ENCODE assay signal across 18 cellular contexts in the genomic region with DNA sequence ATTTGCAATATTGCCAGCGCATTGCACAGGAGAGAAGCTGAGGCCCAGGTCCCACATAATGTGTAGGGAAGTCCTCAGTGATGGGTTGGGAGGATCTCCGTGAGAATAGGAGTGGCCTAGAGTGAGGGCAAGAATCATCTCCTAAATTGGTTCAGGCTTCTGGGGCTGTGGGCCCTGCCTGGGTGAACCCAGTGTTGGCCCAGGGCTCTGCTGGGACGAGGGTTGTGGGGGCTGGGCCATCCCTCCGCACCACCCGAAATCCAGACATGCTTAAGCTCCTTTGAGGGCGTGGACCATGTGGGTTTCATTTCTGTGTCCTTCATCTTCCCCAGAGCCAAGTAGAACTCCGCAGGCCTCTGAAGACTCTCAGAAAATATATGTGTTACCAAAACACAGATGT. TPM values are rescaled to one million over a fixed set of nuclear protein-coding genes. Genes with fewer than 3 reads are reported as not detected.
DNase-seq lines count a peak whose midpoint lies in the region; ATAC-seq, FAIRE-seq and TF ChIP-seq lines count a peak whose summit lies in the region.
"Had no signal": no experiment of that assay in that cellular context is flagged by ENCODE, and none has a peak within 500 bp of the region (broad histone marks: within the 10 kb centered on the region; RNA-seq: fewer than 3 reads in every experiment).

No MANE protein-coding gene starts in this region.

- peaks cover 3% of the 10 kb centered on the region for H3K36me3 ChIP-seq in GM23248 (ENCODE audit: low read depth)
- H3K36me3 ChIP-seq in keratinocyte (ENCODE audit: control insufficient read depth in 2 of 2, extremely low read depth in 1 of 2, insufficient read depth in 2 of 2, low read length in 2 of 2): peaks cover 39 to 47% of the 10 kb centered on the region in 2 experiments
- H3K36me3 ChIP-seq in stomach smooth muscle (ENCODE audit: control insufficient read depth in 2 of 2, insufficient read depth in 2 of 2, low read length in 2 of 2): peaks cover 12 to 17% of the 10 kb centered on the region in 2 donors
- H3K36me3 ChIP-seq: gastrocnemius medialis had no signal

- WGBS in GM23248 (ENCODE audit: low coverage in 1 of 2, low lambda C conversion rate in 2 of 2, missing lambda C conversion rate in 2 of 2), 2 experiments: 33 to 47% methylated on average over 7 of the region's 7 CpGs

- H3K9ac ChIP-seq in GM23248 (peak overlapping the region; percentile 20; the same call in 1 of the 2 replicates), keratinocyte (ENCODE audit: control insufficient read depth, extremely low read depth, insufficient read depth, low read length) (peak overlapping the region; percentile 45), stomach smooth muscle (ENCODE audit: low read length in 2 of 2) (peak overlapping the region; percentile 72 to 76)

- H3K4me2 ChIP-seq in GM23248 (ENCODE audit: unreplicated experiment): peak overlapping the region; percentile 35
- H3K4me2 ChIP-seq in keratinocyte (ENCODE audit: control insufficient read depth, extremely low read depth, insufficient read depth, low read depth, low read length): peak overlapping the region; percentile 70

- H3K4me1 Mint-ChIP-seq in brain: peaks cover 57% of the 10 kb centered on the region
- peaks cover 46% of the 10 kb centered on the region for H3K4me1 Mint-ChIP-seq in activated CD8-positive, alpha-beta T cell treated with anti-CD3 and anti-CD28 coated beads, Interleukin-2, amount 10 ng/mL, durations not matched to agents 7 days and 5 days (ENCODE audit: low read depth)

- in situ Hi-C loops in GM23248 (cut with MboI): no loop called here

- H3K9me1 ChIP-seq in keratinocyte (ENCODE audit: control insufficient read depth, extremely low read depth, insufficient read depth, low read length): peaks cover 3% of the 10 kb centered on the region

- H2AFZ ChIP-seq in GM23248 (no peak overlapping the region), keratinocyte (ENCODE audit: control insufficient read depth, low read length) (no peak overlapping the region)

- H4K20me1 ChIP-seq in GM23248 (ENCODE audit: insufficient read depth) (peaks cover 7% of the 10 kb centered on the region; the same call in 1 of the 2 replicates), keratinocyte (ENCODE audit: control insufficient read depth, extremely low read depth, insufficient read depth, low read length) (peaks cover 18% of the 10 kb centered on the region)

- ATAC-seq in activated CD8-positive, alpha-beta T cell treated with anti-CD3 and anti-CD28 coated beads, Interleukin-2, amount 10 ng/mL, durations not matched to agents 7 days and 5 days: no peak
- ATAC-seq: activated T-helper 17 cell treated with anti-CD3 and anti-CD28 coated beads, Interleukin-2, amount 50 U/mL, for 72 hours; gastrocnemius medialis had no signal

- peak; percentile 13 for FAIRE-seq in keratinocyte (lab: Jason Lieb, UNC)
- FAIRE-seq: RCC 7860 had no signal

- no peaks in the 10 kb centered on the region for H3K9me2 ChIP-seq in GM23248 (ENCODE audit: insufficient read depth)

- peaks cover 9% of the 10 kb centered on the region for H3F3A ChIP-seq in GM23248 (ENCODE audit: insufficient read depth)

- H3K9me3 ChIP-seq in GM23248 (ENCODE audit: low read depth): no peaks in the 10 kb centered on the region
- H3K9me3 ChIP-seq in keratinocyte (ENCODE audit: control insufficient read depth, low read depth, low read length): no peaks in the 10 kb centered on the region
- no peaks in the 10 kb centered on the region for H3K9me3 ChIP-seq in stomach smooth muscle (ENCODE audit: control insufficient read depth in 2 of 2, low read length in 2 of 2)
- H3K9me3 ChIP-seq: gastrocnemius medialis had no signal

- DNase-seq in GM23248 (peak; percentile 37), keratinocyte (ENCODE audit: low read depth, low spot score) (no peak), SIG-M5 (lab: John Stamatoyannopoulos, UW) (no peak), amniotic stem cell (lab: John Stamatoyannopoulos, UW) (no peak), cerebellar cortex (ENCODE audit: low spot score) (no peak)
- DNase-seq in activated CD8-positive, alpha-beta T cell treated with anti-CD3 and anti-CD28 coated beads, Interleukin-2, amount 10 ng/mL, durations not matched to agents 7 days and 5 days: no peak
- DNase-seq: activated CD4-positive, alpha-beta T cell treated with anti-CD3 and anti-CD28 coated beads, Interleukin-2, amount 50 U/mL, for 4 hours; aorta; CD4-positive, CD25-positive, alpha-beta regulatory T cell; gastrocnemius medialis; MV-4-11; NCI-H2081; NCI-H69 had no signal

- H3K36me3 Mint-ChIP-seq in brain: peaks cover 19% of the 10 kb centered on the region
- H3K36me3 Mint-ChIP-seq in activated CD8-positive, alpha-beta T cell treated with anti-CD3 and anti-CD28 coated beads, Interleukin-2, amount 10 ng/mL, durations not matched to agents 7 days and 5 days (ENCODE audit: low read depth): peaks cover 4% of the 10 kb centered on the region

- H3K27ac ChIP-seq in GM23248 (no peak overlapping the region), keratinocyte (ENCODE audit: control insufficient read depth, insufficient read depth, low read length) (no peak overlapping the region), stomach smooth muscle (ENCODE audit: low read length) (peak overlapping the region; percentile 97)

- peaks cover 31% of the 10 kb centered on the region for H3K4me1 ChIP-seq in GM23248 (ENCODE audit: insufficient read depth)
- H3K4me1 ChIP-seq in keratinocyte (ENCODE audit: control insufficient read depth, extremely low read depth, insufficient read depth, low read length): peaks cover 48% of the 10 kb centered on the region
- H3K4me1 ChIP-seq in stomach smooth muscle (ENCODE audit: control insufficient read depth, insufficient read depth, low read length): peaks cover 64% of the 10 kb centered on the region

- POLR2A ChIA-PET in activated CD8-positive, alpha-beta T cell treated with anti-CD3 and anti-CD28 coated beads, Interleukin-2, amount 10 ng/mL, durations not matched to agents 7 days and 5 days (lab: Charles Lee): interaction anchor here (1.3 kb wide), 1 partner anchor 13 kb away, joined by 4 read pairs; no protein-coding TSS in a partner anchor

- CTCF ChIA-PET in activated CD8-positive, alpha-beta T cell treated with anti-CD3 and anti-CD28 coated beads, Interleukin-2, amount 10 ng/mL, durations not matched to agents 7 days and 5 days (lab: Charles Lee): interaction anchor here (1.0 to 1.6 kb wide), 2 partner anchors 21 to 24 kb away, joined by 3 to 5 read pairs; no protein-coding TSS in a partner anchor

- peaks cover 72% of the 10 kb centered on the region for H3K79me2 ChIP-seq in GM23248 (ENCODE audit: insufficient read depth)
- peaks cover 72% of the 10 kb centered on the region for H3K79me2 ChIP-seq in keratinocyte (ENCODE audit: control insufficient read depth, insufficient read depth, low read length)

- peaks cover 7% of the 10 kb centered on the region for H3K27me3 Mint-ChIP-seq in brain
- H3K27me3 Mint-ChIP-seq in activated CD8-positive, alpha-beta T cell treated with anti-CD3 and anti-CD28 coated beads, Interleukin-2, amount 10 ng/mL, durations not matched to agents 7 days and 5 days (ENCODE audit: low read depth): no peaks in the 10 kb centered on the region
- H3K27me3 Mint-ChIP-seq: activated T-helper 17 cell treated with anti-CD3 and anti-CD28 coated beads, Interleukin-2, amount 50 U/mL, for 72 hours; CD4-positive, CD25-positive, alpha-beta regulatory T cell had no signal

- peak overlapping the region; percentile 7 to 49 (median 34) for H3K4me3 Mint-ChIP-seq in brain
- no peak overlapping the region for H3K4me3 Mint-ChIP-seq in activated CD8-positive, alpha-beta T cell treated with anti-CD3 and anti-CD28 coated beads, Interleukin-2, amount 10 ng/mL, durations not matched to agents 7 days and 5 days
- H3K4me3 Mint-ChIP-seq: activated T-helper 17 cell treated with anti-CD3 and anti-CD28 coated beads, Interleukin-2, amount 50 U/mL, for 72 hours had no signal

- dilution Hi-C loops in keratinocyte (cut with MboI; ENCODE audit: extremely low pct_ligation_motif_present, low sequenced_read_pairs): no loop called here

- H3K27me3 ChIP-seq in GM23248 (replicated peaks; ENCODE audit: insufficient read depth): no peaks in the 10 kb centered on the region
- H3K27me3 ChIP-seq in keratinocyte (ENCODE audit: control insufficient read depth, extremely low read depth, insufficient read depth, low read length): no peaks in the 10 kb centered on the region
- H3K27me3 ChIP-seq in stomach smooth muscle (ENCODE audit: control insufficient read depth in 1 of 2, insufficient read depth in 2 of 2, low read length in 2 of 2): no peaks in the 10 kb centered on the region
- H3K27me3 ChIP-seq: gastrocnemius medialis had no signal

- H3K9me3 Mint-ChIP-seq in brain: peaks cover 0 to 3% (median 0%) of the 10 kb centered on the region in 5 experiments
- no peaks in the 10 kb centered on the region for H3K9me3 Mint-ChIP-seq in activated CD8-positive, alpha-beta T cell treated with anti-CD3 and anti-CD28 coated beads, Interleukin-2, amount 10 ng/mL, durations not matched to agents 7 days and 5 days (ENCODE audit: insufficient read depth)
- H3K9me3 Mint-ChIP-seq: activated T-helper 17 cell treated with anti-CD3 and anti-CD28 coated beads, Interleukin-2, amount 50 U/mL, for 72 hours; CD4-positive, CD25-positive, alpha-beta regulatory T cell had no signal

- TF ChIP-seq CTCF in brain (conservative IDR thresholded peaks at IDR 0.05) (no peak), keratinocyte (optimal IDR thresholded peaks at IDR 0.05 in 1 of 3, IDR thresholded peaks at IDR 0.05 in 1 of 3, conservative IDR thresholded peaks at IDR 0.05 in 1 of 3; ENCODE audit: extremely low read depth in 1 of 3, insufficient read depth in 2 of 3, low read length in 3 of 3) (no peak)

- H3K4me3 ChIP-seq in GM23248 (no peak overlapping the region), keratinocyte (ENCODE audit: control insufficient read depth in 2 of 3, extremely low read depth in 1 of 3, insufficient read depth in 2 of 3, low read depth in 1 of 3, low read length in 3 of 3) (peak overlapping the region; percentile 3 to 42 (median 34)), stomach smooth muscle (ENCODE audit: low read length in 2 of 2) (peak overlapping the region; percentile 35 to 54)
- H3K4me3 ChIP-seq: gastrocnemius medialis, lung had no signal

- H3K27ac Mint-ChIP-seq in brain: peak overlapping the region; percentile 35 to 96 (median 66)
- no peak overlapping the region for H3K27ac Mint-ChIP-seq in activated CD8-positive, alpha-beta T cell treated with anti-CD3 and anti-CD28 coated beads, Interleukin-2, amount 10 ng/mL, durations not matched to agents 7 days and 5 days
- H3K27ac Mint-ChIP-seq: activated T-helper 17 cell treated with anti-CD3 and anti-CD28 coated beads, Interleukin-2, amount 50 U/mL, for 72 hours had no signal

RNA-seq across cellular contexts. Expression of a gene that starts 3.7 kb away (rescaled TPM):
- total RNA-seq in GM23248 (2014; rRNA removed; shearing (Covaris generic)): 41.4 and 46.0 TPM in 2 replicates
- polyA plus RNA-seq in GM23248 (2016; fragmentation: Nextera tagmentation; extraction: Ambion mirVana) (7.5 and 8.0 TPM in 2 replicates), brain (ENCODE audit: insufficient read depth, low read depth, low replicate concordance) (16.2 TPM), keratinocyte (42.8 to 108 TPM (median 65.0 TPM) in 3 replicates)
- polyA plus RNA-seq in keratinocyte (2011; ENCODE audit: low read depth): 129 TPM
- 66.6 and 126 TPM in 2 replicates for polyA plus RNA-seq in keratinocyte (2011; cell fraction: cytosol; rRNA removed)
- 112 and 147 TPM in 2 replicates for polyA plus RNA-seq in keratinocyte (2011; cell fraction: nucleus; rRNA removed)
- polyA plus RNA-seq in keratinocyte (2012; ENCODE audit: low replicate concordance): 95.6 and 125 TPM in 2 replicates
- 103 to 224 TPM (median 138 TPM) in 3 replicates for polyA minus RNA-seq in keratinocyte
- polyA minus RNA-seq in keratinocyte (2011; cell fraction: cytosol; rRNA and poly(A)+ RNA removed): 245 TPM
- polyA minus RNA-seq in keratinocyte (2011; cell fraction: nucleus; rRNA and poly(A)+ RNA removed): 113 and 133 TPM in 2 replicates
- 10 to 100 TPM; 21.3 to 24.5 TPM for total RNA-seq in activated CD8-positive, alpha-beta T cell treated with anti-CD3 and anti-CD28 coated beads, Interleukin-2, amount 10 ng/mL, durations not matched to agents 7 days and 5 days

RNA-seq across cellular contexts. Expression of a gene that starts 43.6 kb away (rescaled TPM):
- total RNA-seq in GM23248 (2014; rRNA removed; shearing (Covaris generic)): 0.22 TPM in 1 of 2 replicates, not detected in the other
- polyA plus RNA-seq in GM23248 (2016; fragmentation: Nextera tagmentation; extraction: Ambion mirVana): 0.82 and 1.1 TPM in 2 replicates
- 1.2 TPM for polyA plus RNA-seq in brain (ENCODE audit: insufficient read depth, low read depth, low replicate concordance)
- 0.10 TPM in 1 of 3 replicates, not detected in the others for polyA plus RNA-seq in keratinocyte
- polyA plus RNA-seq in keratinocyte (2011; ENCODE audit: low read depth): not detected
- polyA plus RNA-seq in keratinocyte (2011; cell fraction: cytosol; rRNA removed): not detected in 2 replicates
- not detected in 2 replicates for polyA plus RNA-seq in keratinocyte (2011; cell fraction: nucleus; rRNA removed)
- 1.1 and 1.3 TPM in 2 replicates for polyA plus RNA-seq in keratinocyte (2012; ENCODE audit: low replicate concordance)
- not detected in 3 replicates for polyA minus RNA-seq in keratinocyte
- not detected for polyA minus RNA-seq in keratinocyte (2011; cell fraction: cytosol; rRNA and poly(A)+ RNA removed)
- not detected in 2 replicates for polyA minus RNA-seq in keratinocyte (2011; cell fraction: nucleus; rRNA and poly(A)+ RNA removed)
- total RNA-seq in activated CD8-positive, alpha-beta T cell treated with anti-CD3 and anti-CD28 coated beads, Interleukin-2, amount 10 ng/mL, durations not matched to agents 7 days and 5 days: not detected
- total RNA-seq: aorta; CD4-positive, CD25-positive, alpha-beta regulatory T cell had no signal
- polyA plus RNA-seq: CD4-positive, CD25-positive, alpha-beta regulatory T cell had no signal

RNA-seq across cellular contexts. Expression of a gene that starts 43.7 kb away (rescaled TPM):
- total RNA-seq in GM23248 (2014; rRNA removed; shearing (Covaris generic)): 15.6 and 71.4 TPM in 2 replicates
- polyA plus RNA-seq in GM23248 (2016; fragmentation: Nextera tagmentation; extraction: Ambion mirVana): 146 and 148 TPM in 2 replicates
- 105 TPM for polyA plus RNA-seq in brain (ENCODE audit: insufficient read depth, low read depth, low replicate concordance)
- 101 to 119 TPM (median 108 TPM) in 3 replicates for polyA plus RNA-seq in keratinocyte
- polyA plus RNA-seq in keratinocyte (2011; ENCODE audit: low read depth): 78.4 TPM
- 112 and 167 TPM in 2 replicates for polyA plus RNA-seq in keratinocyte (2011; cell fraction: cytosol; rRNA removed)
- polyA plus RNA-seq in keratinocyte (2011; cell fraction: nucleus; rRNA removed): 53.2 and 59.8 TPM in 2 replicates
- 87.7 and 141 TPM in 2 replicates for polyA plus RNA-seq in keratinocyte (2012; ENCODE audit: low replicate concordance)
- polyA minus RNA-seq in keratinocyte: 27.4 to 51.5 TPM (median 28.7 TPM) in 3 replicates
- 52.4 TPM for polyA minus RNA-seq in keratinocyte (2011; cell fraction: cytosol; rRNA and poly(A)+ RNA removed)
- polyA minus RNA-seq in keratinocyte (2011; cell fraction: nucleus; rRNA and poly(A)+ RNA removed): 6.4 and 10.0 TPM in 2 replicates
- total RNA-seq in activated CD8-positive, alpha-beta T cell treated with anti-CD3 and anti-CD28 coated beads, Interleukin-2, amount 10 ng/mL, durations not matched to agents 7 days and 5 days: 10 to 100 TPM; 71.7 to 73.8 TPM

Comparison
In these comparisons a context has a peak if more than half of its experiments do, and no peak if none do; other contexts are left out.
1. H3K9ac ChIP-seq: peak in every context shown above with its lines; median percentile 74 in stomach smooth muscle; 45 in keratinocyte; 20 in GM23248.